In genomic region chr1:235910357-235911299, GRCh38 we compare ENCODE assay signal across 8 cellular contexts. TPM values are rescaled to one million over a fixed set of nuclear protein-coding genes. Genes with fewer than 3 reads are reported as not detected.
DNase-seq lines count a peak whose midpoint lies in the region; ATAC-seq and TF ChIP-seq lines count a peak whose summit lies in the region.

No MANE protein-coding gene starts in this region.

- ATAC-seq in GM19023 (IDR thresholded peaks at IDR 0.05; ENCODE audit: unreplicated experiment) (no peak), HG02642 (IDR thresholded peaks at IDR 0.05; ENCODE audit: poor library complexity, unreplicated experiment) (no peak)

- no peaks in the 10 kb centered on the region for H3K9me3 Mint-ChIP-seq in Calu3 (ENCODE audit: low read depth, unreplicated experiment)

- H3K4me1 Mint-ChIP-seq in Calu3 (ENCODE audit: low read depth, unreplicated experiment) = peaks cover 44% of the 10 kb centered on the region

- peaks cover 4% of the 10 kb centered on the region for H3K36me3 Mint-ChIP-seq in Calu3 (ENCODE audit: insufficient read depth, unreplicated experiment)

- intact Hi-C loops in Calu3 (cut with micrococcal nuclease; ENCODE audit: unreplicated experiment) = loop anchor here (5.0 kb wide), 1 partner anchor 62 kb away; no protein-coding TSS in a partner anchor

- DNase-seq in Calu3 = peak; percentile 88
- peak; percentile 88 for DNase-seq in HPDE6-E6E7 (ENCODE audit: extremely low spot score)
- DNase-seq in activated T-cell treated with anti-CD3 and anti-CD28 coated beads, Interleukin-2, amount 50 U/mL, for 48 hours = peak; percentile 67 to 70
- peak; percentile 44 for DNase-seq in glomerular endothelial cell (ENCODE audit: extremely low read depth, low read depth, low spot score)
- peak; percentile 37 to 46 (median 46) for DNase-seq in stimulated activated CD4-positive, alpha-beta T cell treated with anti-CD3 and anti-CD28 coated beads, Interleukin-12 subunit alpha, Interleukin-12 subunit beta, amount 100 ng/mL, for 48 hours (ENCODE audit: low read depth in 2 of 3, low spot score in 1 of 3)
- no peak for DNase-seq in effector CD8-positive, alpha-beta T cell (lab: John Stamatoyannopoulos, UW)

- no TSS peak for BruUV-seq in Calu3 (replicated peaks; lab: Mats Ljungman, UMichigan)

- peak overlapping the region; percentile 92 for H3K27ac Mint-ChIP-seq in Calu3 (ENCODE audit: unreplicated experiment)

- no peaks in the 10 kb centered on the region for H3K27me3 Mint-ChIP-seq in Calu3 (ENCODE audit: unreplicated experiment)

- TF ChIP-seq CTCF in Calu3 (IDR thresholded peaks at IDR 0.05; ENCODE audit: unreplicated experiment) = no peak

- CTCF ChIA-PET in Calu3 (lab: Charles Lee) = no interaction called here

- peak overlapping the region; percentile 43 for H3K4me3 Mint-ChIP-seq in Calu3 (ENCODE audit: low read depth, unreplicated experiment)

RNA-seq across cellular contexts. Expression of gene LYST, which starts 43.9 kb away (rescaled TPM):
- total RNA-seq in Calu3 (2022) (11.1 and 11.9 TPM in 2 replicates), glomerular endothelial cell (16.3 and 17.0 TPM in 2 replicates)
